8 cellular contexts compared by ENCODE assay signal in genomic region chr9:111482656-111483418, GRCh38. TPM values are rescaled to one million over a fixed set of nuclear protein-coding genes. Genes with fewer than 3 reads are reported as not detected.
DNase-seq lines count a peak whose midpoint lies in the region; ATAC-seq and TF ChIP-seq lines count a peak whose summit lies in the region.

No MANE protein-coding gene starts in this region.

- peak overlapping the region; percentile 83 for H3K4me3 Mint-ChIP-seq in activated CD8-positive, alpha-beta T cell treated with anti-CD3 and anti-CD28 coated beads, Interleukin-2, amount 10 ng/mL, durations not matched to agents 7 days and 5 days

- CTCF ChIA-PET in activated CD8-positive, alpha-beta T cell treated with anti-CD3 and anti-CD28 coated beads, Interleukin-2, amount 10 ng/mL, durations not matched to agents 7 days and 5 days (lab: Charles Lee) = no interaction called here

- H3K9me3 Mint-ChIP-seq in activated CD8-positive, alpha-beta T cell treated with anti-CD3 and anti-CD28 coated beads, Interleukin-2, amount 10 ng/mL, durations not matched to agents 7 days and 5 days (ENCODE audit: insufficient read depth) = no peaks in the 10 kb centered on the region

- POLR2A ChIA-PET in activated CD8-positive, alpha-beta T cell treated with anti-CD3 and anti-CD28 coated beads, Interleukin-2, amount 10 ng/mL, durations not matched to agents 7 days and 5 days (lab: Charles Lee) = interaction anchor here (0.7 to 1.9 kb wide), 5 partner anchors 15 to 1227 kb away, joined by 3 to 12 read pairs (median 4); partner anchors contain the start of genes HSDL2, TXN and UGCG

- H3K27ac Mint-ChIP-seq in activated CD8-positive, alpha-beta T cell treated with anti-CD3 and anti-CD28 coated beads, Interleukin-2, amount 10 ng/mL, durations not matched to agents 7 days and 5 days = peak overlapping the region; percentile 88

- H3K4me1 Mint-ChIP-seq in activated CD8-positive, alpha-beta T cell treated with anti-CD3 and anti-CD28 coated beads, Interleukin-2, amount 10 ng/mL, durations not matched to agents 7 days and 5 days (ENCODE audit: low read depth) = peaks cover 29% of the 10 kb centered on the region

- ATAC-seq in GM18907 (IDR thresholded peaks at IDR 0.05; ENCODE audit: unreplicated experiment) (peak; percentile 70), HG03135 (IDR thresholded peaks at IDR 0.05; ENCODE audit: unreplicated experiment) (peak; percentile 70)
- peak; percentile 43 for ATAC-seq in activated CD8-positive, alpha-beta T cell treated with anti-CD3 and anti-CD28 coated beads, Interleukin-2, amount 10 ng/mL, durations not matched to agents 7 days and 5 days

- peaks cover 9% of the 10 kb centered on the region for H3K36me3 Mint-ChIP-seq in activated CD8-positive, alpha-beta T cell treated with anti-CD3 and anti-CD28 coated beads, Interleukin-2, amount 10 ng/mL, durations not matched to agents 7 days and 5 days (ENCODE audit: low read depth)

- peaks cover 1% of the 10 kb centered on the region for H3K27me3 Mint-ChIP-seq in activated CD8-positive, alpha-beta T cell treated with anti-CD3 and anti-CD28 coated beads, Interleukin-2, amount 10 ng/mL, durations not matched to agents 7 days and 5 days (ENCODE audit: low read depth)

- DNase-seq in AG09309 (ENCODE audit: low read depth) (no peak), NCI-H526 treated with DMSO at 0.1 percent for 48 hours (lab: John Stamatoyannopoulos, UW) (peak; percentile 27), medulla oblongata (ENCODE audit: extremely low spot score) (peak; percentile 71)
- peak; percentile 73 for DNase-seq in activated CD8-positive, alpha-beta T cell treated with anti-CD3 and anti-CD28 coated beads, Interleukin-2, amount 10 ng/mL, durations not matched to agents 7 days and 5 days
- DNase-seq in effector CD4-positive, alpha-beta T cell = peak; percentile 41
- peak; percentile 36 for DNase-seq in stimulated activated CD8-positive, alpha-beta memory T cell treated with anti-CD3 and anti-CD28 coated beads, Interleukin-12 subunit alpha, Interleukin-12 subunit beta, amount 100 ng/mL, for 1 hour (ENCODE audit: low read depth)

- H3K4me3 ChIP-seq in AG09309 (ENCODE audit: control insufficient read depth, low read depth, low read length) = peak overlapping the region; percentile 83

- TF ChIP-seq CTCF in AG09309 (IDR thresholded peaks at IDR 0.05; ENCODE audit: control insufficient read depth, insufficient read depth, low read depth, low read length, missing control alignments) = no peak

RNA-seq across cellular contexts. Expression of gene ECPAS, which starts 1.3 kb away (rescaled TPM):
- total RNA-seq in activated CD8-positive, alpha-beta T cell treated with anti-CD3 and anti-CD28 coated beads, Interleukin-2, amount 10 ng/mL, durations not matched to agents 7 days and 5 days = 10 to 100 TPM; 55.9 to 59.1 TPM

RNA-seq across cellular contexts. Expression of gene ZNF483, which starts 42.1 kb away (rescaled TPM):
- total RNA-seq in activated CD8-positive, alpha-beta T cell treated with anti-CD3 and anti-CD28 coated beads, Interleukin-2, amount 10 ng/mL, durations not matched to agents 7 days and 5 days = 1 to 10 TPM; 2.2 to 2.3 TPM
